8 cellular contexts compared by ENCODE assay signal in the genomic region with DNA sequence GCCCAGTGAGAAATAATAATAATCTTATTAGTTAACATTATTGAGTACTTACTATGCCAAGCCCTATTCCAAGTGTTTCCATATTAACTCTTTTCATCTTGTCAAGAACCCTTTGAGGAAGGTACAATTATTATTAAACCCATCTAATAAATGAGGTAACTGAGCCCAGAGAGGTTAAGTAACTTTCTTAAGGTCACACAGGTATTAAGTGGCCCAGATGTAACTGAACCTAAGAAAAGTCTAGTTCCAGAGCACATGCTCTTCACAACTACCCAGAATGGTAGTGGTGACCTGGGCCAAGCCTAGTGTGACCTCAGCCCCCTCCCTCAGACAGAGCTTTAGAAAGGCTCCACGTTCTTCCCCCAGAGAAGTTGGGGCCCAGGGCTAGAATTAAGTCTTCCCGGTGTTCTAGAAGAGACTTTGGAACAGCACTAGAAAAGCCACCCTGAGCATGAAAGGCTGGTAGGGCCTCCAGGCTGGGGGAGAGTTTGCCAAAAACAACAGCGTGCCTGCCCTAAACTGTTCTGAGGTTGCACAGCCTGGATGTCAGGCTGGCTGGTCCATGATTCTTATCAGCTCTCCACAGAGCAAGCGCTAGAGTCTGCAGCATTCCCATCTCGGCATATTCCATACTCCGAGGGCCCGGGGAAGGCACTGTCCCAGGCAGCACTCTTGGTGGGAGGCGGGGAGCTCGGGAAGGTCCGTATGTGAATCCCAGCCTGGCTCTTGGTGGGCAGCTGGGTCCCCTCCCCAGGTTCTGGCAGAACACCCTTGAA. TPM values are rescaled to one million over a fixed set of nuclear protein-coding genes. Genes with fewer than 3 reads are reported as not detected.
DNase-seq lines count a peak whose midpoint lies in the region; ATAC-seq, FAIRE-seq and TF ChIP-seq lines count a peak whose summit lies in the region.

No MANE protein-coding gene starts in this region.

- H3K9me3 ChIP-seq in PC-9 (ENCODE audit: insufficient read depth, low read depth) (peaks cover 6% of the 10 kb centered on the region; the same call in 1 of the 2 replicates), gastrocnemius medialis (no peaks in the 10 kb centered on the region)

- H3K4me3 ChIP-seq in PC-9, result peak overlapping the region; percentile 45; the same call in 1 of the 2 replicates
- no peak overlapping the region for H3K4me3 ChIP-seq in fibroblast of mammary gland (ENCODE audit: control insufficient read depth, low read depth, low read length)
- H3K4me3 ChIP-seq in gastrocnemius medialis, result no peak overlapping the region

- H2AFZ ChIP-seq in PC-9, result peak overlapping the region; percentile 42; the same call in 1 of the 2 replicates

- H3K9me2 ChIP-seq in PC-9 (ENCODE audit: insufficient read depth), result no peaks in the 10 kb centered on the region

- no peaks in the 10 kb centered on the region for H4K20me1 ChIP-seq in PC-9 (ENCODE audit: insufficient read depth)

- H3K27ac ChIP-seq in PC-9, result peak overlapping the region; percentile 53
- H3K27ac ChIP-seq in gastrocnemius medialis, result peak overlapping the region; percentile 78 to 93 (median 83)

- TF ChIP-seq CTCF in PC-9 (conservative IDR thresholded peaks at IDR 0.05) (no peak), fibroblast of mammary gland (conservative IDR thresholded peaks at IDR 0.05; ENCODE audit: control insufficient read depth, insufficient read depth, low read depth, low read length) (no peak), gastrocnemius medialis (IDR thresholded peaks at IDR 0.05 in 4 of 5, conservative IDR thresholded peaks at IDR 0.05 in 1 of 5) (no peak)

- CTCF ChIA-PET in PC-9 (lab: Charles Lee), result interaction anchor here (1.7 kb wide), 1 partner anchor 10 kb away, joined by 7 read pairs; no protein-coding TSS in a partner anchor

- H3K4me1 ChIP-seq in PC-9 (replicated peaks; ENCODE audit: insufficient read depth) (peaks cover 53% of the 10 kb centered on the region), gastrocnemius medialis (peaks cover 38 to 46% of the 10 kb centered on the region in 2 donors)

- H3K27me3 ChIP-seq in PC-9 (ENCODE audit: insufficient read depth, low read depth) (no peaks in the 10 kb centered on the region), gastrocnemius medialis (no peaks in the 10 kb centered on the region)

- POLR2A ChIA-PET in PC-9 (lab: Charles Lee; ENCODE audit: unreplicated experiment), result no interaction called here

- no TSS peak for BruUV-seq in PC-9 (replicated peaks; lab: Mats Ljungman, UMichigan)

- FAIRE-seq in GM19239 (lab: Jason Lieb, UNC), result no peak

- no peak for TF ChIP-seq POLR2A in gastrocnemius medialis (IDR thresholded peaks at IDR 0.05)

- peak; percentile 27 to 30 for ATAC-seq in gastrocnemius medialis
- no peak for ATAC-seq in HG03378 (IDR thresholded peaks at IDR 0.05; ENCODE audit: unreplicated experiment)
- ATAC-seq in HG03135 (IDR thresholded peaks at IDR 0.05; ENCODE audit: unreplicated experiment), result no peak

- peak overlapping the region; percentile 79 for H3K4me2 ChIP-seq in PC-9

- DNase-seq in ELR (ENCODE audit: low read depth) (peak; percentile 48), PC-9 (peak; percentile 24 to 43), fibroblast of mammary gland (ENCODE audit: low read depth) (peak; percentile 45), gastrocnemius medialis (no peak), NOMO-1 treated with DMSO at 0.1 percent for 48 hours (lab: John Stamatoyannopoulos, UW; ENCODE audit: unreplicated experiment) (no peak), GM19239 (ENCODE audit: insufficient read length, low spot score) (no peak)

- H3K36me3 ChIP-seq in PC-9 (ENCODE audit: low read depth) (no peaks in the 10 kb centered on the region), gastrocnemius medialis (no peaks in the 10 kb centered on the region)

- intact Hi-C loops in PC-9 (cut with micrococcal nuclease; ENCODE audit: unreplicated experiment) (no loop called here), gastrocnemius medialis (cut with DNase I; ENCODE audit: low total_unique reads) (no loop called here)

- in situ Hi-C loops in gastrocnemius medialis (cut with MboI; ENCODE audit: low sequenced_read_pairs in 4 of 4), result no loop called here

- no peaks in the 10 kb centered on the region for H3K79me2 ChIP-seq in PC-9 (ENCODE audit: low read depth)

- H3F3A ChIP-seq in PC-9 (ENCODE audit: insufficient read depth, low read depth), result peaks cover 40% of the 10 kb centered on the region

RNA-seq across cellular contexts. Expression of gene CTDSP2, which starts 41.3 kb away (rescaled TPM):
- 102 and 107 TPM in 2 replicates for total RNA-seq in PC-9 (2021)
- 100 to 1,000 TPM in 1 of 4 donors, 10 to 100 TPM in 3; 66.0 to 116 (median 83.4) TPM for total RNA-seq in gastrocnemius medialis

RNA-seq across cellular contexts. Expression of gene ATP23, which starts 53.5 kb away (rescaled TPM):
- 5.1 and 6.5 TPM in 2 replicates for total RNA-seq in PC-9 (2021)
- 10 to 100 TPM in 2 of 4 donors, 1 to 10 TPM in 2; 7.1 to 26.4 (median 10.7) TPM for total RNA-seq in gastrocnemius medialis

Comparison
In these comparisons a context has a peak if more than half of its experiments do, and no peak if none do; other contexts are left out.
1. DNase-seq: peak in ELR (single experiment), PC-9 (2 of 2) and fibroblast of mammary gland (single experiment); none in gastrocnemius medialis (0 of 2), NOMO-1 treated with DMSO at 0.1 percent for 48 hours (single experiment) and GM19239 (single experiment).
2. ATAC-seq: peak in gastrocnemius medialis (2 of 2); none in HG03378 (single experiment) and HG03135 (single experiment).